Comparison of ENCODE assay signal across 19 cellular contexts in the genomic region with DNA sequence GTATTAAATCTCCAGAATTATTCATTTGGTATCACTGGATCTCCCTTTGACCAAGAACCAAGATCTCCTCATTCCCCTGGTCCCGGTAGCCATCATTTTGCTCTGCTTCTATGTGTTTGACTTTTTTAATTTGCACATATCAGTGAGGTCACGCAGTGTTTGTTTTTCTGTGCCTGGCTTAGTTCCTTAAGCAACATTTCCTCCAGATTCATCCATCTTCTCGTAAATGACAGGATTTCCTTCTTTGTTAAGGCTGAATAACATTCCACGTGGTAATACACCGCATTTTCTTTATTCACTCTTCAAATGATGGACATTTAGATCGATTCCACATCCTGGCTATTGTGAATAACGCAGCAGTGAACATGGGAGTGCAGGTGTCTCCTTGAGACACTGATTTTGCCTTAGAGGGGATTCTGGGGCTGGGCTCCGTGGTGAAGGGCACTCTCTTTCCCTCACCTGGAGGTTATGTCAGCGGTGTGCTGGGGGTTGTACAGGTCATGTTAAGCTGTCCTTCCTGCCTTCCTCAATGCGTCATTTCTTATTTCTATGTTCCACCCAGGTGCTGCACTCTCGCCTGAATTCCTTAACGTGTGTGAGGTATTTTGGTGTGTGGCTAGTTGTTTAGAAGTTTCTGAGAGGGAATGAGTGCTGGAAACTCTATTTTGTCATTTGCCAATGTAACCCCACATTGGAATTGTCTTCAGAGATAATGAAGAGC.
DNase-seq lines count a peak whose midpoint lies in the region; ATAC-seq and TF ChIP-seq lines count a peak whose summit lies in the region.
"Had no signal": no experiment of that assay in that cellular context is flagged by ENCODE, and none has a peak within 500 bp of the region (broad histone marks: within the 10 kb centered on the region; RNA-seq: fewer than 3 reads in every experiment).

No MANE protein-coding gene starts in this region.

- H3K36me3 ChIP-seq in ascending aorta: peaks cover 0 to 5% of the 10 kb centered on the region in 2 donors
- H3K36me3 ChIP-seq in aorta (ENCODE audit: control insufficient read depth in 1 of 2, insufficient read depth in 2 of 2, low read length in 1 of 2): peaks cover 1 to 6% of the 10 kb centered on the region in 2 donors
- H3K36me3 ChIP-seq: BLaER1, breast epithelium, gastrocnemius medialis had no signal

- no peak for TF ChIP-seq CTCF in ascending aorta (IDR thresholded peaks at IDR 0.05)
- no peak for TF ChIP-seq CTCF in nephron progenitor cell (IDR thresholded peaks at IDR 0.05)

- H3K9me3 ChIP-seq in ascending aorta: no peaks in the 10 kb centered on the region
- H3K9me3 ChIP-seq in aorta (ENCODE audit: control insufficient read depth, low read length): no peaks in the 10 kb centered on the region
- H3K9me3 ChIP-seq: BLaER1, breast epithelium, gastrocnemius medialis had no signal

- peaks cover 4% of the 10 kb centered on the region for H3K36me3 Mint-ChIP-seq in nephron progenitor cell (ENCODE audit: low read depth)
- peaks cover 0 to 4% (median 0%) of the 10 kb centered on the region in 3 donors for H3K36me3 Mint-ChIP-seq in immature natural killer cell

- H3K27me3 Mint-ChIP-seq in nephron progenitor cell (ENCODE audit: low read depth, poor library complexity) (no peaks in the 10 kb centered on the region), immature natural killer cell (ENCODE audit: low read depth in 3 of 3) (peaks cover 0 to 2% (median 0%) of the 10 kb centered on the region in 3 donors)

- peak; percentile 43 for ATAC-seq in aorta (ENCODE audit: low FRiP score)
- ATAC-seq: Panc1 had no signal

- DNase-seq in ascending aorta (ENCODE audit: low spot score in 2 of 2) (no peak), epithelial cell of prostate (ENCODE audit: low read depth, low spot score) (peak; percentile 46), nephron progenitor cell (no peak), aorta (no peak), immature natural killer cell (no peak), NCI-H1694 (lab: John Stamatoyannopoulos, UW) (no peak)
- DNase-seq in stimulated activated CD4-positive, alpha-beta T cell treated with anti-CD3 and anti-CD28 coated beads, Interleukin-2, amount 100 ng/mL, for 48 hours: no peak
- DNase-seq: activated CD4-positive, alpha-beta T cell treated with anti-CD3 and anti-CD28 coated beads for 48 hours; activated CD8-positive, alpha-beta memory T cell treated with anti-CD3 and anti-CD28 coated beads, Interleukin-2, amount 50 U/mL, for 48 hours; activated naive CD4-positive, alpha-beta T cell treated with Interleukin-2 at 50 U/mL for 16 hours; DMS79 treated with DMSO at 0.1 percent for 48 hours; effector memory CD4-positive, alpha-beta T cell; gastrocnemius medialis; NCI-H526 treated with DMSO at 0.1 percent for 48 hours; T1000 had no signal

- peak overlapping the region; percentile 74 for H3K27ac Mint-ChIP-seq in nephron progenitor cell
- peak overlapping the region in 3 of 6 donors; percentile 2 to 62 (median 13) for H3K27ac Mint-ChIP-seq in immature natural killer cell

- peaks cover 4 to 39% of the 10 kb centered on the region in 2 donors for H3K4me1 ChIP-seq in ascending aorta
- peaks cover 14 to 21% of the 10 kb centered on the region in 2 donors for H3K4me1 ChIP-seq in aorta (ENCODE audit: control insufficient read depth in 1 of 2, insufficient read depth in 2 of 2, low read length in 2 of 2)
- H3K4me1 ChIP-seq: breast epithelium had no signal

- peaks cover 40% of the 10 kb centered on the region for H3K4me1 Mint-ChIP-seq in nephron progenitor cell
- peaks cover 62 to 71% of the 10 kb centered on the region in 2 donors for H3K4me1 Mint-ChIP-seq in immature natural killer cell

- H3K27me3 ChIP-seq in ascending aorta: no peaks in the 10 kb centered on the region
- H3K27me3 ChIP-seq in aorta (ENCODE audit: control insufficient read depth in 1 of 2, insufficient read depth in 2 of 2, low read length in 1 of 2): no peaks in the 10 kb centered on the region
- H3K27me3 ChIP-seq: BLaER1, breast epithelium, gastrocnemius medialis had no signal

- peak overlapping the region; percentile 13 to 55 for H3K27ac ChIP-seq in ascending aorta
- no peak overlapping the region for H3K27ac ChIP-seq in epithelial cell of prostate
- H3K27ac ChIP-seq in aorta (ENCODE audit: low read depth in 1 of 2, low read length in 2 of 2): peak overlapping the region in 1 of 2 donors; percentile 11
- H3K27ac ChIP-seq: BLaER1, gastrocnemius medialis had no signal

- 28 to 36% methylated on average over 12 of the region's 12 CpGs for WGBS in aorta, 2 donors

- no peak overlapping the region for H3K4me3 Mint-ChIP-seq in nephron progenitor cell
- no peak overlapping the region for H3K4me3 Mint-ChIP-seq in immature natural killer cell

- no peaks in the 10 kb centered on the region for H3K9me3 Mint-ChIP-seq in nephron progenitor cell
- H3K9me3 Mint-ChIP-seq in immature natural killer cell: no peaks in the 10 kb centered on the region

- intact Hi-C loops in ascending aorta (cut with DNase I): no loop called here
- intact Hi-C loops in aorta (cut with DNase I): loop anchor here in 1 of 2 donors (10.0 kb wide), 1 partner anchor 621 kb away; the partner anchor contains the start of gene BCL6

- peak overlapping the region in 1 of 2 donors; percentile 1 for H3K4me3 ChIP-seq in ascending aorta
- H3K4me3 ChIP-seq in aorta (ENCODE audit: low read length in 2 of 2): no peak overlapping the region
- H3K4me3 ChIP-seq: BLaER1, breast epithelium, gastrocnemius medialis, lung had no signal
